In the genomic region with DNA sequence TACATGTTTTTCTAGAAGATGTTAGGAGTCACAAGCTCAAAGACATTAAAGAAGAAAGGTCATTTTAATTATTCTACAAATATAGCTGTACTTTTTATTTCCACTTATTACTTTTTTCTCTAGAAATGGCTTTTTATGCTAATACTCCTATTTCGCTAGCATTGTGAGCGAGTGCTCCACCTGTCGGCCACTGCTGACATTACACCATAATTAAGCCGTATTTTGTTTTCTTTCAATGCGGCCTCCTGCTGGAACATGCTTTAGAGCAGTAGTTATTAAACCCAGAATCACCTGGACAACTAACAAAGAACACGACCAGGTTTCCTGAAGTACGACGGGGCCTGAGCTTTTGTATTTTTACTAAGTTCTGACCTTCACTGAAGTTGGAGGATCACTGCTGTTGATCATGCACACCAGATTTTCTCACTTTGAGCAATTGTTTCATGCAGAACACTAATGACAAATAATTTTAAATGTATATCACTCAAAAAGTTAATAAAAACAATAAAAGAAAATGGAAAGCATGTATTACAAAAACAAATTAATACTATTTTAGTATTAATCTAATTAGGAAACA, we compare ENCODE assay signal across 1 cellular context.
TF ChIP-seq lines count a peak whose summit lies in the region.

No MANE protein-coding gene starts in this region.

TF ChIP-seq in H1, 55 proteins besides CTCF, POLR2A, EP300 and RAD21 (continued from another document):
- TF ChIP-seq, protein P1, sequence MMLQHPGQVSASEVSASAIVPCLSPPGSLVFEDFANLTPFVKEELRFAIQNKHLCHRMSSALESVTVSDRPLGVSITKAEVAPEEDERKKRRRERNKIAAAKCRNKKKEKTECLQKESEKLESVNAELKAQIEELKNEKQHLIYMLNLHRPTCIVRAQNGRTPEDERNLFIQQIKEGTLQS (IDR thresholded peaks at IDR 0.05; ENCODE audit: insufficient read depth, low read depth, low read length) = no peak
- TF ChIP-seq JUND (IDR thresholded peaks at IDR 0.05; ENCODE audit: low read length) = no peak
- TF ChIP-seq BACH1 (IDR thresholded peaks at IDR 0.05; ENCODE audit: low read length) = no peak
- TF ChIP-seq SUZ12 (IDR thresholded peaks at IDR 0.05; ENCODE audit: low read length) = no peak
- no peak for TF ChIP-seq SP4 (IDR thresholded peaks at IDR 0.05; ENCODE audit: low read length)
- TF ChIP-seq CREB1 (IDR thresholded peaks at IDR 0.05) = no peak
- no peak for TF ChIP-seq TBP (IDR thresholded peaks at IDR 0.05; ENCODE audit: low read depth, low read length)
